In genomic region chr1:201499191-201499590, GRCh38 we compare ENCODE assay signal across 19 cellular contexts. TPM values are rescaled to one million over a fixed set of nuclear protein-coding genes. Genes with fewer than 3 reads are reported as not detected.
DNase-seq lines count a peak whose midpoint lies in the region; ATAC-seq and TF ChIP-seq lines count a peak whose summit lies in the region.
"Had no signal": no experiment of that assay in that cellular context is flagged by ENCODE, and none has a peak within 500 bp of the region (broad histone marks: within the 10 kb centered on the region; RNA-seq: fewer than 3 reads in every experiment).

No MANE protein-coding gene starts in this region.

- H3K27ac ChIP-seq in mammary epithelial cell (ENCODE audit: insufficient read depth, low read depth, low read length) (no peak overlapping the region), esophagus (ENCODE audit: low read depth in 2 of 2, low read length in 1 of 2) (peak overlapping the region; percentile 45 to 86), parathyroid adenoma (peak overlapping the region; percentile 99), upper lobe of left lung (peak overlapping the region; percentile 46 to 94 (median 84))
- H3K27ac ChIP-seq: 22Rv1, BLaER1 had no signal

- H4K20me1 ChIP-seq in mammary epithelial cell (ENCODE audit: insufficient read depth, low read length) = no peaks in the 10 kb centered on the region

- intact Hi-C loops in MCF 10A (cut with micrococcal nuclease) = no loop called here
- intact Hi-C loops in mammary epithelial cell (cut with micrococcal nuclease) = no loop called here

- peaks cover 59% of the 10 kb centered on the region for H3K4me1 Mint-ChIP-seq in MCF 10A (ENCODE audit: insufficient read depth, unreplicated experiment)

- POLR2A ChIA-PET in MCF 10A (lab: Yijun Ruan, JAX) = interaction anchor here (1.2 to 11.9 kb wide), 3 partner anchors 7 to 51 kb away, joined by 3 to 257 read pairs (median 227); partner anchors contain the start of gene PHLDA3

- H3K36me3 Mint-ChIP-seq in MCF 10A (ENCODE audit: insufficient read depth, unreplicated experiment) = peaks cover 44% of the 10 kb centered on the region
- H3K36me3 Mint-ChIP-seq: natural killer cell had no signal

- DNase-seq in MCF 10A (ENCODE audit: unreplicated experiment) (no peak), mammary epithelial cell (no peak), upper lobe of left lung (no peak), erythroblast (lab: John Stamatoyannopoulos, UW) (no peak), GM13977 (ENCODE audit: low spot score) (no peak), GM19240 (ENCODE audit: insufficient read length, low spot score) (no peak)
- DNase-seq: activated CD4-positive, CD25-positive, alpha-beta regulatory T cell treated with anti-CD3 and anti-CD28 coated beads, Interleukin-2, amount 50 U/mL, for 72 hours; DMS 273 treated with DMSO at 0.1 percent for 48 hours; Karpas-422; natural killer cell; NCI-H1105; stimulated activated naive CD8-positive, alpha-beta T cell treated with anti-CD3 and anti-CD28 coated beads, Interleukin-15, amount 100 ng/mL, for 72 hours had no signal

- no peak overlapping the region for H2AFZ ChIP-seq in mammary epithelial cell (ENCODE audit: low read depth, low read length)
- no peak overlapping the region for H2AFZ ChIP-seq in parathyroid adenoma

- no peak for ATAC-seq in upper lobe of left lung (ENCODE audit: low FRiP score in 2 of 2)
- ATAC-seq: natural killer cell; stimulated activated naive CD8-positive, alpha-beta T cell treated with anti-CD3 and anti-CD28 coated beads, Interleukin-15, amount 100 ng/mL, for 72 hours had no signal

- no peaks in the 10 kb centered on the region for H3K27me3 Mint-ChIP-seq in MCF 10A (ENCODE audit: insufficient read depth, unreplicated experiment)
- H3K27me3 Mint-ChIP-seq: stimulated activated naive CD8-positive, alpha-beta T cell treated with anti-CD3 and anti-CD28 coated beads, Interleukin-15, amount 100 ng/mL, for 72 hours had no signal

- in situ Hi-C loops in mammary epithelial cell (cut with MboI; ENCODE audit: low sequenced_read_pairs in 2 of 2) (no loop called here), GM13977 (cut with MboI; ENCODE audit: low pct_unique_long_range_greater_than_20kb, low sequenced_read_pairs, unreplicated experiment) (no loop called here)

- no peak overlapping the region for H3K4me2 ChIP-seq in mammary epithelial cell (ENCODE audit: insufficient read depth, low read depth, low read length)
- no peak overlapping the region for H3K4me2 ChIP-seq in parathyroid adenoma (ENCODE audit: low read length)
- H3K4me2 ChIP-seq: BLaER1 had no signal

- H3K36me3 ChIP-seq in mammary epithelial cell (ENCODE audit: insufficient read depth, low read length) (peaks cover 2% of the 10 kb centered on the region), esophagus (ENCODE audit: control insufficient read depth in 2 of 2, insufficient read depth in 2 of 2, low read length in 1 of 2) (peaks cover 10% of the 10 kb centered on the region in 2 donors), parathyroid adenoma (ENCODE audit: control insufficient read depth, insufficient read depth, low read length) (no peaks in the 10 kb centered on the region), upper lobe of left lung (peaks cover 7 to 22% (median 14%) of the 10 kb centered on the region in 4 donors)
- H3K36me3 ChIP-seq: HAP-1 had no signal

- BruUV-seq in MCF 10A (replicated peaks; lab: Mats Ljungman, UMichigan) = no TSS peak
- BruUV-seq in mammary epithelial cell (replicated peaks; lab: Mats Ljungman, UMichigan) = no TSS peak

- no peak overlapping the region for H3K4me3 Mint-ChIP-seq in MCF 10A (ENCODE audit: unreplicated experiment)
- H3K4me3 Mint-ChIP-seq: natural killer cell; stimulated activated naive CD8-positive, alpha-beta T cell treated with anti-CD3 and anti-CD28 coated beads, Interleukin-15, amount 100 ng/mL, for 72 hours had no signal

- H3K9me3 ChIP-seq in mammary epithelial cell (replicated peaks; ENCODE audit: insufficient read depth, low read length) (no peaks in the 10 kb centered on the region), esophagus (ENCODE audit: control insufficient read depth in 2 of 2, insufficient read depth in 1 of 2, low read depth in 1 of 2, low read length in 1 of 2) (no peaks in the 10 kb centered on the region), parathyroid adenoma (ENCODE audit: control insufficient read depth, low read length) (no peaks in the 10 kb centered on the region), upper lobe of left lung (no peaks in the 10 kb centered on the region)
- H3K9me3 ChIP-seq: BLaER1, HAP-1 had no signal

- H3K4me3 ChIP-seq in mammary epithelial cell (replicated peaks in 1 of 3; ENCODE audit: insufficient read depth in 1 of 3, low read depth in 2 of 3, low read length in 3 of 3) (no peak overlapping the region), esophagus (ENCODE audit: low read depth in 1 of 2, low read length in 2 of 2) (no peak overlapping the region), parathyroid adenoma (ENCODE audit: low read depth, low read length) (no peak overlapping the region), upper lobe of left lung (no peak overlapping the region)
- H3K4me3 ChIP-seq: BLaER1, HAP-1 had no signal

- no peaks in the 10 kb centered on the region for H3K9me3 Mint-ChIP-seq in MCF 10A (ENCODE audit: unreplicated experiment)
- H3K9me3 Mint-ChIP-seq: activated T-helper 2 cell treated with anti-CD3 and anti-CD28 coated beads, Interferon-gamma antibody, Interleukin-2, Interleukin-4, amounts not matched to agents 10 μg/mL and 5 μg/mL and 100 μg/mL, durations not matched to agents 14 hours and 24 hours and 36 hours; natural killer cell; stimulated activated naive CD8-positive, alpha-beta T cell treated with anti-CD3 and anti-CD28 coated beads, Interleukin-15, amount 100 ng/mL, for 72 hours had no signal

- H3K4me1 ChIP-seq in mammary epithelial cell (ENCODE audit: insufficient read depth, low read length) (peaks cover 80% of the 10 kb centered on the region), esophagus (ENCODE audit: control insufficient read depth in 2 of 2, insufficient read depth in 2 of 2, low read length in 1 of 2) (peaks cover 16 to 32% of the 10 kb centered on the region in 2 donors), parathyroid adenoma (peaks cover 61% of the 10 kb centered on the region), upper lobe of left lung (peaks cover 67 to 91% (median 76%) of the 10 kb centered on the region in 4 donors)

- no peak for TF ChIP-seq EP300 in upper lobe of left lung (IDR thresholded peaks at IDR 0.05)

- WGBS in mammary epithelial cell (ENCODE audit: low coverage, missing lambda C conversion rate) = 21% methylated on average over 3 of the region's 3 CpGs
- 79 to 85% methylated on average over 3 of the region's 3 CpGs for WGBS in esophagus, 2 donors
- 85% methylated on average over 3 of the region's 3 CpGs; no CpG with 5 or more reads in 1 of the 2 donors for WGBS in upper lobe of left lung, 2 donors

- no peak for TF ChIP-seq POLR2A in upper lobe of left lung (IDR thresholded peaks at IDR 0.05)
- no peak for TF ChIP-seq POLR2A in erythroblast (IDR thresholded peaks at IDR 0.05; ENCODE audit: low read length)

- dilution Hi-C loops in mammary epithelial cell (cut with HindIII; ENCODE audit: low sequenced_read_pairs) = no loop called here

- no peaks in the 10 kb centered on the region for H3K27me3 ChIP-seq in mammary epithelial cell (ENCODE audit: insufficient read depth, low read length)
- no peaks in the 10 kb centered on the region for H3K27me3 ChIP-seq in esophagus (ENCODE audit: control insufficient read depth in 1 of 2, insufficient read depth in 2 of 2, low read length in 2 of 2)
- H3K27me3 ChIP-seq in parathyroid adenoma (ENCODE audit: control insufficient read depth, insufficient read depth, low read length) = no peaks in the 10 kb centered on the region
- H3K27me3 ChIP-seq in upper lobe of left lung = no peaks in the 10 kb centered on the region
- H3K27me3 ChIP-seq: BLaER1 had no signal

- TF ChIP-seq CTCF in MCF 10A (IDR thresholded peaks at IDR 0.05; ENCODE audit: unreplicated experiment) (no peak), mammary epithelial cell (conservative IDR thresholded peaks at IDR 0.05 in 1 of 2, IDR thresholded peaks at IDR 0.05 in 1 of 2; ENCODE audit: extremely low read depth in 1 of 2, insufficient read depth in 1 of 2, low read depth in 1 of 2, low read length in 2 of 2) (no peak), parathyroid adenoma (IDR thresholded peaks at IDR 0.05) (no peak), upper lobe of left lung (IDR thresholded peaks at IDR 0.05) (no peak), GM13977 (IDR thresholded peaks at IDR 0.05; ENCODE audit: extremely low read depth, insufficient read depth, missing control alignments) (no peak)

- CTCF ChIA-PET in MCF 10A (lab: Yijun Ruan, JAX) = interaction anchor here (0.6 to 70.3 kb wide), 5 partner anchors 5 to 384 kb away, joined by 3 to 3816 read pairs (median 4); partner anchors contain the start of genes CSRP1 and PHLDA3
- CTCF ChIA-PET in mammary epithelial cell (lab: Charles Lee; ENCODE audit: low non-redundant PET) = no interaction called here

- peak overlapping the region; percentile 84 for H3K27ac Mint-ChIP-seq in MCF 10A (ENCODE audit: low read depth, unreplicated experiment)
- H3K27ac Mint-ChIP-seq: activated T-helper 2 cell treated with anti-CD3 and anti-CD28 coated beads, Interferon-gamma antibody, Interleukin-2, Interleukin-4, amounts not matched to agents 10 μg/mL and 5 μg/mL and 100 μg/mL, durations not matched to agents 14 hours and 24 hours and 36 hours; natural killer cell had no signal

- H3K9ac ChIP-seq in mammary epithelial cell (ENCODE audit: insufficient read depth, low read length) (no peak overlapping the region), parathyroid adenoma (no peak overlapping the region)
- H3K9ac ChIP-seq: BLaER1 had no signal

- H3K79me2 ChIP-seq in mammary epithelial cell (ENCODE audit: insufficient read depth, low read length) = peaks cover 94% of the 10 kb centered on the region
- H3K79me2 ChIP-seq in parathyroid adenoma = peaks cover 31% of the 10 kb centered on the region

RNA-seq across cellular contexts. Expression of gene CSRP1, which starts 7.7 kb away (rescaled TPM):
- total RNA-seq in MCF 10A (2022) (263 and 358 TPM in 2 replicates), mammary epithelial cell (100 to 1,000 TPM; 145 to 609 TPM), upper lobe of left lung (100 to 1,000 TPM; 200 to 495 (median 327) TPM)
- polyA plus RNA-seq in mammary epithelial cell (231 TPM), esophagus (100 to 1,000 TPM; 174 to 333 TPM)
- 209 TPM for polyA minus RNA-seq in mammary epithelial cell

RNA-seq across cellular contexts. Expression of gene PHLDA3, which starts 30.2 kb away (rescaled TPM):
- 169 and 204 TPM in 2 replicates for total RNA-seq in MCF 10A (2022)
- 100 to 1,000 TPM; 132 to 205 TPM for total RNA-seq in mammary epithelial cell
- polyA plus RNA-seq in mammary epithelial cell = 96.4 TPM
- polyA minus RNA-seq in mammary epithelial cell = 27.0 TPM
- 10 to 100 TPM; 40.4 to 76.9 TPM for polyA plus RNA-seq in esophagus
- 100 to 1,000 TPM in 3 of 6 donors, 10 to 100 TPM in 3; 45.1 to 211 (median 88.1) TPM for total RNA-seq in upper lobe of left lung
- total RNA-seq: OCI-LY7 had no signal

RNA-seq across cellular contexts. Expression of gene NAV1, which starts 39.7 kb away (rescaled TPM):
- total RNA-seq in MCF 10A (2022) (31.4 and 34.9 TPM in 2 replicates), mammary epithelial cell (10 to 100 TPM; 24.3 to 94.2 TPM), upper lobe of left lung (10 to 100 TPM; 15.2 to 41.0 (median 24.1) TPM)
- polyA plus RNA-seq in mammary epithelial cell (48.9 TPM), esophagus (1 to 10 TPM; 3.9 to 4.6 TPM)
- 177 TPM for polyA minus RNA-seq in mammary epithelial cell
